Comparison of ENCODE assay signal across 21 cellular contexts in the genomic region with DNA sequence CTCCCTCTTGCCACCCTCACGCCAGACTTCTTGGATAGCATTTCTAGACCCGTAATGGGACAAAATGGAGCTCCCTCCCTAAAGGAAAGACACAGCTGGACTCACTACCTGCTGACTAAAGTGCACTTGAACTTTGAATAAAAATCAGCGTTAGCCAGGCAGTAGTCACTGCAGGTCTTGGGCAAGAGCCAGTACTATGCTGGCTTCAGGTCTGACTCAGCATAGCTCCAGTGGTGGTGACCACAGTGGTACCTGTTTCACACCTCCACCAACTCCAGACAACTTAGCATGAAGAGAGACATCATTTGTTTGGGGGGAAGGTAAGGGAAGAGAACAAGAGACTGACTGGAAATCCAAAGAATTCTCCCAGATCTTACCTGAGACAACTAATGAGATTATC.
"Had no signal": no experiment of that assay in that cellular context is flagged by ENCODE, and none has a peak within 500 bp of the region (broad histone marks: within the 10 kb centered on the region; RNA-seq: fewer than 3 reads in every experiment).

No MANE protein-coding gene starts in this region.

- H3K27ac Mint-ChIP-seq: endodermal cell; naive thymus-derived CD4-positive, alpha-beta T cell; nephron progenitor cell; stimulated activated effector memory CD8-positive, alpha-beta T cell treated with anti-CD3 and anti-CD28 coated beads, Interleukin-12 subunit alpha, Interleukin-12 subunit beta, amount 100 ng/mL, for 72 hours; stimulated activated naive CD8-positive, alpha-beta T cell treated with anti-CD3 and anti-CD28 coated beads, Interleukin-15, Interleukin-2, amounts not matched to agents 100 ng/mL and 50 ng/mL, for 24 hours had no signal

- H3K4me1 Mint-ChIP-seq: naive thymus-derived CD4-positive, alpha-beta T cell; nephron progenitor cell; stimulated activated effector memory CD8-positive, alpha-beta T cell treated with anti-CD3 and anti-CD28 coated beads, Interleukin-12 subunit alpha, Interleukin-12 subunit beta, amount 100 ng/mL, for 72 hours had no signal

- H3K36me3 Mint-ChIP-seq: naive thymus-derived CD4-positive, alpha-beta T cell; stimulated activated effector memory CD8-positive, alpha-beta T cell treated with anti-CD3 and anti-CD28 coated beads, Interleukin-12 subunit alpha, Interleukin-12 subunit beta, amount 100 ng/mL, for 72 hours had no signal

- H3K36me3 ChIP-seq: heart left ventricle, right lobe of liver, tibial artery, upper lobe of left lung, vagina had no signal

- H3K27ac ChIP-seq: heart left ventricle, parathyroid adenoma, psoas muscle, right lobe of liver, tibial artery, upper lobe of left lung, vagina had no signal

- H3K4me3 Mint-ChIP-seq: endodermal cell; naive thymus-derived CD4-positive, alpha-beta T cell; nephron progenitor cell; stimulated activated effector memory CD8-positive, alpha-beta T cell treated with anti-CD3 and anti-CD28 coated beads, Interleukin-12 subunit alpha, Interleukin-12 subunit beta, amount 100 ng/mL, for 72 hours; stimulated activated naive CD8-positive, alpha-beta T cell treated with anti-CD3 and anti-CD28 coated beads, Interleukin-15, Interleukin-2, amounts not matched to agents 100 ng/mL and 50 ng/mL, for 24 hours had no signal

- DNase-seq: effector CD4-positive, alpha-beta T cell; endodermal cell; foreskin melanocyte; heart left ventricle; hippocampal formation; left colon; left ventricle myocardium superior; naive thymus-derived CD4-positive, alpha-beta T cell; nephron progenitor cell; psoas muscle; retina; right lobe of liver; stimulated activated CD4-positive, alpha-beta T cell treated with anti-CD3 and anti-CD28 coated beads, Interleukin-4, amount 100 ng/mL, for 1 hour; stimulated activated CD8-positive, alpha-beta memory T cell treated with anti-CD3 and anti-CD28 coated beads, Interleukin-4, amount 100 ng/mL, for 48 hours; tibial artery; upper lobe of left lung had no signal

- H3K27me3 ChIP-seq: heart left ventricle, right lobe of liver, tibial artery, upper lobe of left lung, vagina had no signal

- ATAC-seq: heart left ventricle; left colon; left ventricle myocardium superior; naive thymus-derived CD4-positive, alpha-beta T cell; psoas muscle; right lobe of liver; stimulated activated effector memory CD8-positive, alpha-beta T cell treated with anti-CD3 and anti-CD28 coated beads, Interleukin-12 subunit alpha, Interleukin-12 subunit beta, amount 100 ng/mL, for 72 hours had no signal

- H3K4me3 ChIP-seq: heart left ventricle, lung, psoas muscle, right lobe of liver, tibial artery, upper lobe of left lung, vagina had no signal

- H3K27me3 Mint-ChIP-seq: naive thymus-derived CD4-positive, alpha-beta T cell; stimulated activated naive CD8-positive, alpha-beta T cell treated with anti-CD3 and anti-CD28 coated beads, Interleukin-15, Interleukin-2, amounts not matched to agents 100 ng/mL and 50 ng/mL, for 24 hours had no signal

- H3K4me1 ChIP-seq: heart left ventricle, parathyroid adenoma, psoas muscle, right lobe of liver, tibial artery, upper lobe of left lung, vagina had no signal

- H3K9me3 Mint-ChIP-seq: endodermal cell, nephron progenitor cell had no signal

- H3K9me3 ChIP-seq: psoas muscle, right lobe of liver, upper lobe of left lung, vagina had no signal
